Comparison of ENCODE assay signal across 9 cellular contexts in the genomic region with DNA sequence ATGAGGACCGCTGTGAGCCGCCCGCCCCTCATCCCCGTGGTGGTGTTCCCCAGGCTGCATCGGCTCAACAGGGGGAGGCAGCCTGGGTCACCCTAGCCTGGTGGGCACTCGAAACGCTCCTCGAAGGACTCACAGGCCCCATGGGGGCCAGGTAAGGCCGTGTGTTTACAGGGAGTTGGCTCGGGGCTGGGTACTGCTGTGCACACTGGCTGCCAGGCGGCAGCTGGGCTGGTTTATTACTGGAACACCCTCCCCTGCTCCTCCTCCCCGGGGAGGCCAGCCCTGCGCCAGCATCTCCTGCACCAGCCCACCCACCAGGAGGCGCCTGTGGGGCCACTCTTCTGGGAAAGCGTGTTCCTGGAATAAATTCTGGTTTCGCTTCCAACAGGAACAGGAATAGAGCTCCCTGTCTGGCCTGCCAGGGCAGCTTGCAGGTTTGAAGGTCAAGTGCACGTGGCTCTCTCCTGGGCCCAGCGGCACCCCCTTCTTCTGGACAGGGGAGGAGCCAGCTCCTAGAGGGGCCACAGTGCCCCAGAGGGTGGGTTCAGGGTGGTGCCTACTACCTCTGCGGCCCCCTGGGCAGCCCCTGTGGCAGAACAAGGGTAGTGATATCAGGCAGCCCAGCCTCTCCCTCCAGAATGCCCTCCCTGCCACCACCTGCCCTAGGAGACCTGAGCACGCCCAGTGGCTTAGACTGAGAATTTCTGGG.
DNase-seq lines count a peak whose midpoint lies in the region; ATAC-seq and TF ChIP-seq lines count a peak whose summit lies in the region.
"Had no signal": no experiment of that assay in that cellular context is flagged by ENCODE, and none has a peak within 500 bp of the region (broad histone marks: within the 10 kb centered on the region; RNA-seq: fewer than 3 reads in every experiment).

No MANE protein-coding gene starts in this region.

- ATAC-seq in stimulated activated naive CD8-positive, alpha-beta T cell treated with anti-CD3 and anti-CD28 coated beads, Interleukin-15, amount 100 ng/mL, for 72 hours = peak; percentile 45
- no peak for ATAC-seq in GM21360 (IDR thresholded peaks at IDR 0.05; ENCODE audit: unreplicated experiment)

- in situ Hi-C loops in astrocyte of the spinal cord (cut with HindIII; ENCODE audit: low sequenced_read_pairs) = no loop called here

- TF ChIP-seq CTCF in GM12872 (IDR thresholded peaks at IDR 0.05; ENCODE audit: insufficient read depth, low read depth, low read length) (0 out of 3 replicates have a peak, but pooled peaks have one; percentile 12), astrocyte of the spinal cord (IDR thresholded peaks at IDR 0.05; ENCODE audit: low read depth, low read length) (peak; percentile 39)

- H3K27me3 Mint-ChIP-seq in stimulated activated naive CD8-positive, alpha-beta T cell treated with anti-CD3 and anti-CD28 coated beads, Interleukin-15, amount 100 ng/mL, for 72 hours = peaks cover 12% of the 10 kb centered on the region

- peak overlapping the region in 1 of 2 donors; percentile 10 for H3K4me3 Mint-ChIP-seq in stimulated activated naive CD8-positive, alpha-beta T cell treated with anti-CD3 and anti-CD28 coated beads, Interleukin-15, amount 100 ng/mL, for 72 hours
- H3K4me3 Mint-ChIP-seq: stimulated activated naive CD8-positive, alpha-beta T cell treated with anti-CD3 and anti-CD28 coated beads, Interleukin-15, Interleukin-2, amounts not matched to agents 100 ng/mL and 50 ng/mL, for 24 hours had no signal

- DNase-seq in 8988T = peak; percentile 87
- peak; percentile 26 for DNase-seq in NCI-H526 treated with DMSO at 0.1 percent for 48 hours (lab: John Stamatoyannopoulos, UW)
- peak; percentile 34 for DNase-seq in astrocyte of the spinal cord (ENCODE audit: low read depth, low spot score)
- DNase-seq in islet precursor cell = peak; percentile 94
- no peak for DNase-seq in stimulated activated naive CD8-positive, alpha-beta T cell treated with anti-CD3 and anti-CD28 coated beads, Interleukin-15, amount 100 ng/mL, for 72 hours
- DNase-seq in kidney glomerular epithelial cell (lab: John Stamatoyannopoulos, UW) = no peak

- H3K9me3 Mint-ChIP-seq in stimulated activated naive CD8-positive, alpha-beta T cell treated with anti-CD3 and anti-CD28 coated beads, Interleukin-15, amount 100 ng/mL, for 72 hours = no peaks in the 10 kb centered on the region
- H3K9me3 Mint-ChIP-seq: stimulated activated naive CD8-positive, alpha-beta T cell treated with anti-CD3 and anti-CD28 coated beads, Interleukin-15, Interleukin-2, amounts not matched to agents 100 ng/mL and 50 ng/mL, for 24 hours had no signal

- no peak overlapping the region for H3K4me3 ChIP-seq in astrocyte of the spinal cord (ENCODE audit: low read depth, low read length)

- H3K27ac Mint-ChIP-seq in stimulated activated naive CD8-positive, alpha-beta T cell treated with anti-CD3 and anti-CD28 coated beads, Interleukin-15, amount 100 ng/mL, for 72 hours = peak overlapping the region in 1 of 2 donors; percentile 71
- H3K27ac Mint-ChIP-seq: stimulated activated naive CD8-positive, alpha-beta T cell treated with anti-CD3 and anti-CD28 coated beads, Interleukin-15, Interleukin-2, amounts not matched to agents 100 ng/mL and 50 ng/mL, for 24 hours had no signal

- peaks cover 19% of the 10 kb centered on the region for H3K4me1 Mint-ChIP-seq in stimulated activated naive CD8-positive, alpha-beta T cell treated with anti-CD3 and anti-CD28 coated beads, Interleukin-15, amount 100 ng/mL, for 72 hours

Comparison
In these comparisons a context has a peak if more than half of its experiments do, and no peak if none do; other contexts are left out.
1. DNase-seq: peak in 8988T (single experiment), NCI-H526 treated with DMSO at 0.1 percent for 48 hours (single experiment), astrocyte of the spinal cord (single experiment) and islet precursor cell (single experiment); none in stimulated activated naive CD8-positive, alpha-beta T cell treated with anti-CD3 and anti-CD28 coated beads, Interleukin-15, amount 100 ng/mL, for 72 hours (0 of 2) and kidney glomerular epithelial cell (single experiment).